Comparison of ENCODE assay signal across 9 cellular contexts in the genomic region with DNA sequence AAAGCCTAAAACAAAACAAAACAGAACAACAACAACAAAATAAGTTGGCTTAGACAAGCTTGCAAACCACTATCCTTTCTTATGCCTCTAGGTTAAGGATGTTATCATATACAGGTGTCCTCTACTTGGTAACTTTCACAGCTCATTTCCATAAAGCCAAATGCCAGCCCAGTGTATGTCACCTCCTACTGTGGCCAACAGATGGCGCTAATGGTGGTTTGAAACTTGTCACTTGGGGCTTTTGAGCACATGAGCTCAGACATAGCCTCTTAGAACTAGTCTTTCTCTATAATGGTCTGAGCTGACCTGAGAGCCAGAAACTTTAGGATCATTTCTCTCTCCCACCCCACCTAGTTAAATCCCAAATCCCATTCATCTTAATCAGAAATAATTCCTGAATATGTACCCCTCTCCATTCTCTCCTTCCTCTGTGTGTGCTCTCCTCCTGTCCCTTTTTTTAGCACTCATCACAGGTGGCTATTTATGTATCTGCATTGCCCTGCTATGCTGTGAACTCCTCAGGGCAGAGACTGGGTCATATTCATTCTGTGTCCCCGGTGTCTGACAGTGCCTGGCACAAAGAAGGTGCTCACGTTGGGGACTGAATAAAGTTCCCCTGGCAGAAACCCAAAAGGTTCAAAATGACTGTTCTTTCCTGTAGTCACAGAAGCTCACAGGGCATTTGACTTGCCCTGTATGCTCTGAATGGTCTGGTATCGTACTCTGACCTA.
DNase-seq lines count a peak whose midpoint lies in the region; ATAC-seq, FAIRE-seq and TF ChIP-seq lines count a peak whose summit lies in the region.
"Had no signal": no experiment of that assay in that cellular context is flagged by ENCODE, and none has a peak within 500 bp of the region (broad histone marks: within the 10 kb centered on the region; RNA-seq: fewer than 3 reads in every experiment).

No MANE protein-coding gene starts in this region.

- peak; percentile 61 for DNase-seq in EH (ENCODE audit: low read depth)
- DNase-seq in NOMO-1 treated with dmso at 0.1 percent for 144 hours (lab: John Stamatoyannopoulos, UW; ENCODE audit: unreplicated experiment) = peak; percentile 17
- peak; percentile 39 for DNase-seq in activated T-cell treated with anti-CD3 and anti-CD28 coated beads for 48 hours (ENCODE audit: low read depth)
- peak; percentile 20 to 45 for DNase-seq in foreskin keratinocyte
- peak; percentile 46 to 81 (median 58) for DNase-seq in pancreas
- no peak for DNase-seq in mesenteric fat pad (ENCODE audit: low spot score)

- H3K36me3 ChIP-seq in pancreas = no peaks in the 10 kb centered on the region

- H3K27me3 ChIP-seq in foreskin keratinocyte (no peaks in the 10 kb centered on the region), pancreas (no peaks in the 10 kb centered on the region)

- H3K4me1 ChIP-seq in foreskin keratinocyte (no peaks in the 10 kb centered on the region), pancreas (peaks cover 0 to 14% (median 8%) of the 10 kb centered on the region in 3 donors)

- peak; percentile 95 for ATAC-seq in GM21381 (IDR thresholded peaks at IDR 0.05; ENCODE audit: unreplicated experiment)
- peak; percentile 92 for ATAC-seq in HG03571 (IDR thresholded peaks at IDR 0.05; ENCODE audit: unreplicated experiment)
- ATAC-seq in foreskin keratinocyte = peak; percentile 92
- ATAC-seq in pancreas = peak; percentile 94 to 99 (median 97)

- H3K9me3 ChIP-seq in pancreas = no peaks in the 10 kb centered on the region

- 13 to 22% methylated on average over 4 of the region's 4 CpGs for WGBS in pancreas, 2 donors

- no peak overlapping the region for H3K27ac ChIP-seq in foreskin keratinocyte
- H3K27ac ChIP-seq in pancreas = no peak overlapping the region
- H3K27ac ChIP-seq: epithelial cell of prostate had no signal

- H3K4me3 ChIP-seq in pancreas = no peak overlapping the region

- intact Hi-C loops in pancreas (cut with DNase I) = loop anchor here in 1 of 3 donors (10.0 kb wide), 1 partner anchor 57 kb away; no protein-coding TSS in a partner anchor

- peak; percentile 76 for TF ChIP-seq CTCF in foreskin keratinocyte (conservative IDR thresholded peaks at IDR 0.05)
- TF ChIP-seq CTCF in pancreas (IDR thresholded peaks at IDR 0.05) = peak; percentile 66 to 82 (median 81)

- peak; percentile 13 for FAIRE-seq in pancreas (lab: Jason Lieb, UNC)
